Comparison of ENCODE assay signal across 8 cellular contexts in the genomic region with DNA sequence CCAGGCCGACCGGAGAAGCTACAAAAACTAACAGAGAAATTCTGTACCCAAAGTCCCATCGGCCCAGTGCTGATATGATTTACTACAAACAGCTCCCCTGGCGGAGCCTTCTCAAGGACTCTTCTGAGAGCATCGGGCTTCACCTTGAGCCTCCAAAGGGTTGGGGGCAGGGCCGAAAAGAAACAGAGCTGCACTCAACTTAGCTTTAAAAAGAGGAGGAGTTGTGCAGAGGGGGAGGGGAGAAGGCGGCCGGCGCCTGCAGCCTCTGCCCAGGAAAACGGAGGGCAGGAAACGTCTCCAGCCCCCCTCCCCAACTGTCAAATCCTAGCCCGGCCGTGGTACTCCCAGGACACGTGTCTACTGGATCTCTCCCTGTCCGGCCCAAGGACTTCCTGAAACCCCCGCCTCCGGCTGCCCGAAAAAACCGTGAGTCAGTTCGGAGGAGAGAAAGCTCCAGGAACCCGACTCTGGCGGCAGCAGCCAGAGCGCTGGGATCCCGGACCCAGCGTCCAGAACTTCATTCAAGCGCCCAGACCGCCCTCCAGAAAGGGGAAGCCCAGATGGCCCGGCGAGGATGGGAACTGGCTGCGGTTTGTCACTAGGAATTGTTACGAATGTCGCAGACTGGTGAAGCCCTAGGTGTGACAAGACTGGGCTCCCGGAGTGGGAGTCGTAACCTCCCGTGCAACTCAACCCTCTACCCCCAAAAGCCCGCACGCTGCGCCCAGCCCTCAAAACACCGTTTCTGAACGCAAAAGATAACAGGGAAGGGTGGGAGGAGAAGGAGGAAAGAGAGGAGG. TPM values are rescaled to one million over a fixed set of nuclear protein-coding genes. Genes with fewer than 3 reads are reported as not detected.
DNase-seq lines count a peak whose midpoint lies in the region; ATAC-seq and TF ChIP-seq lines count a peak whose summit lies in the region.

No MANE protein-coding gene starts in this region.

- H3F3A ChIP-seq in MM.1S (ENCODE audit: insufficient read depth, low read length) (peaks cover 6% of the 10 kb centered on the region), neural progenitor cell (ENCODE audit: low read depth) (peaks cover 29% of the 10 kb centered on the region)

- WGBS in gastroesophageal sphincter (ENCODE audit: low coverage in 1 of 2), 2 donors = 1 to 6% methylated on average over 3 to 22 of the region's 40 CpGs

- H3K4me2 ChIP-seq in MM.1S (ENCODE audit: low read depth, low read length) (peak overlapping the region; percentile 95), neural progenitor cell (peak overlapping the region; percentile 93)

- H3K27me3 ChIP-seq in MM.1S (replicated peaks; ENCODE audit: insufficient read depth, low read length) (no peaks in the 10 kb centered on the region), gastroesophageal sphincter (no peaks in the 10 kb centered on the region), neural progenitor cell (no peaks in the 10 kb centered on the region)

- ATAC-seq in GM18873 (IDR thresholded peaks at IDR 0.05; ENCODE audit: low FRiP score, unreplicated experiment) (peak; percentile 54), gastroesophageal sphincter (peak; percentile 71), HG02798 (IDR thresholded peaks at IDR 0.05; ENCODE audit: poor library complexity, unreplicated experiment) (no peak)

- peak overlapping the region; percentile 97 for H3K27ac Mint-ChIP-seq in neural progenitor cell

- H3K27me3 Mint-ChIP-seq in neural progenitor cell (ENCODE audit: insufficient read depth, low read depth) = no peaks in the 10 kb centered on the region

- no peak for TF ChIP-seq POLR2A in gastroesophageal sphincter (IDR thresholded peaks at IDR 0.05)

- H3K4me1 Mint-ChIP-seq in neural progenitor cell = peaks cover 36% of the 10 kb centered on the region

- H3K9me3 Mint-ChIP-seq in neural progenitor cell = no peaks in the 10 kb centered on the region

- H3K27ac ChIP-seq in C4-2B = peak overlapping the region; percentile 90
- H3K27ac ChIP-seq in MM.1S (ENCODE audit: low read length) = peak overlapping the region; percentile 65; the same call in 1 of the 2 replicates
- H3K27ac ChIP-seq in gastroesophageal sphincter = peak overlapping the region; percentile 7 to 81 (median 76)
- no peak overlapping the region for H3K27ac ChIP-seq in neural progenitor cell

- H2AFZ ChIP-seq in MM.1S (ENCODE audit: low read length) (peak overlapping the region; percentile 96), neural progenitor cell (replicated peaks) (peak overlapping the region; percentile 88)

- H3K4me1 ChIP-seq in MM.1S (ENCODE audit: low read length) = peaks cover 6% of the 10 kb centered on the region; the same call in 1 of the 2 replicates
- peaks cover 0 to 24% (median 0%) of the 10 kb centered on the region in 3 donors for H3K4me1 ChIP-seq in gastroesophageal sphincter
- H3K4me1 ChIP-seq in neural progenitor cell = peaks cover 8% of the 10 kb centered on the region

- H3K4me3 Mint-ChIP-seq in neural progenitor cell = peak overlapping the region; percentile 96

- H3K9me2 ChIP-seq in MM.1S (replicated peaks; ENCODE audit: insufficient read depth, low read length) = no peaks in the 10 kb centered on the region

- H3K36me3 Mint-ChIP-seq in neural progenitor cell = no peaks in the 10 kb centered on the region

- TF ChIP-seq CTCF in C4-2B (conservative IDR thresholded peaks at IDR 0.05) = peak; percentile 72
- TF ChIP-seq CTCF in MM.1S (IDR thresholded peaks at IDR 0.05; ENCODE audit: low read length) = peak; percentile 67
- TF ChIP-seq CTCF in gastroesophageal sphincter (IDR thresholded peaks at IDR 0.05) = peak in 2 of 4 experiments; percentile 34 to 43
- TF ChIP-seq CTCF in neural progenitor cell (IDR thresholded peaks at IDR 0.05) = peak; percentile 50

- H3K9me3 ChIP-seq in MM.1S (replicated peaks; ENCODE audit: insufficient read depth, low read length) (no peaks in the 10 kb centered on the region), gastroesophageal sphincter (no peaks in the 10 kb centered on the region), neural progenitor cell (ENCODE audit: low read depth) (no peaks in the 10 kb centered on the region)

- DNase-seq in MM.1S = peak; percentile 98
- peak; percentile 22 to 35 for DNase-seq in activated T-cell treated with anti-CD3 and anti-CD28 coated beads, Interleukin-2, amount 50 U/mL, for 48 hours
- peak; percentile 87 for DNase-seq in neural progenitor cell (ENCODE audit: low spot score)
- no peak for DNase-seq in NCI-H1930 (lab: John Stamatoyannopoulos, UW)

- H3K9ac ChIP-seq in MM.1S (ENCODE audit: low read length) (peak overlapping the region; percentile 63), neural progenitor cell (no peak overlapping the region)

- H4K20me1 ChIP-seq in MM.1S (ENCODE audit: insufficient read depth, low read length) = no peaks in the 10 kb centered on the region
- H4K20me1 ChIP-seq in neural progenitor cell (ENCODE audit: low read depth) = no peaks in the 10 kb centered on the region

- TF ChIP-seq EP300 in gastroesophageal sphincter (IDR thresholded peaks at IDR 0.05) = no peak

- H3K4me3 ChIP-seq in MM.1S (ENCODE audit: low read length) (peak overlapping the region; percentile 90), gastroesophageal sphincter (peak overlapping the region; percentile 63), neural progenitor cell (peak overlapping the region; percentile 86)

- H3K36me3 ChIP-seq in MM.1S (replicated peaks; ENCODE audit: insufficient read depth, low read length) (no peaks in the 10 kb centered on the region), gastroesophageal sphincter (no peaks in the 10 kb centered on the region), neural progenitor cell (no peaks in the 10 kb centered on the region)

- H3K79me2 ChIP-seq in MM.1S (ENCODE audit: low read length) = no peaks in the 10 kb centered on the region
- no peaks in the 10 kb centered on the region for H3K79me2 ChIP-seq in neural progenitor cell (ENCODE audit: low read depth)

RNA-seq across cellular contexts. Expression of a gene that starts 1.0 kb away (rescaled TPM):
- total RNA-seq in gastroesophageal sphincter (1 to 10 TPM in 2 of 4 donors, under 1 TPM in 2; 0.31 to 3.0 (median 1.1) TPM), neural progenitor cell (ENCODE audit: low replicate concordance) (2.0 and 2.1 TPM in 2 replicates)

Comparison
In these comparisons a context has a peak if more than half of its experiments do, and no peak if none do; other contexts are left out.
1. DNase-seq: peak in MM.1S (single experiment), activated T-cell treated with anti-CD3 and anti-CD28 coated beads, Interleukin-2, amount 50 U/mL, for 48 hours (2 of 2) and neural progenitor cell (single experiment); none in NCI-H1930 (0 of 2).
2. Peak in every context shown above with its lines, with median percentiles within 50 percentile points of each other: H3K4me3 ChIP-seq.